In genomic region chr10:125154529-125154928, GRCh38 we compare ENCODE assay signal across 1 cellular context.
TF ChIP-seq lines count a peak whose summit lies in the region.

No MANE protein-coding gene starts in this region.

TF ChIP-seq in IMR-90, 13 proteins besides CTCF, POLR2A, EP300 and RAD21 (continued from another document):
- TF ChIP-seq USF2 (IDR thresholded peaks at IDR 0.05; ENCODE audit: low read depth, low read length): no peak
- no peak for TF ChIP-seq SMC3 (IDR thresholded peaks at IDR 0.05; ENCODE audit: low read depth, low read length)
- no peak for TF ChIP-seq MAZ (IDR thresholded peaks at IDR 0.05; ENCODE audit: borderline replicate concordance, low read depth, low read length)
- no peak for TF ChIP-seq BHLHE40 (IDR thresholded peaks at IDR 0.05; ENCODE audit: low read depth, low read length)
- no peak for TF ChIP-seq CEBPB (IDR thresholded peaks at IDR 0.05; ENCODE audit: low read depth, low read length)
